Comparison of ENCODE assay signal across 8 cellular contexts in the genomic region with DNA sequence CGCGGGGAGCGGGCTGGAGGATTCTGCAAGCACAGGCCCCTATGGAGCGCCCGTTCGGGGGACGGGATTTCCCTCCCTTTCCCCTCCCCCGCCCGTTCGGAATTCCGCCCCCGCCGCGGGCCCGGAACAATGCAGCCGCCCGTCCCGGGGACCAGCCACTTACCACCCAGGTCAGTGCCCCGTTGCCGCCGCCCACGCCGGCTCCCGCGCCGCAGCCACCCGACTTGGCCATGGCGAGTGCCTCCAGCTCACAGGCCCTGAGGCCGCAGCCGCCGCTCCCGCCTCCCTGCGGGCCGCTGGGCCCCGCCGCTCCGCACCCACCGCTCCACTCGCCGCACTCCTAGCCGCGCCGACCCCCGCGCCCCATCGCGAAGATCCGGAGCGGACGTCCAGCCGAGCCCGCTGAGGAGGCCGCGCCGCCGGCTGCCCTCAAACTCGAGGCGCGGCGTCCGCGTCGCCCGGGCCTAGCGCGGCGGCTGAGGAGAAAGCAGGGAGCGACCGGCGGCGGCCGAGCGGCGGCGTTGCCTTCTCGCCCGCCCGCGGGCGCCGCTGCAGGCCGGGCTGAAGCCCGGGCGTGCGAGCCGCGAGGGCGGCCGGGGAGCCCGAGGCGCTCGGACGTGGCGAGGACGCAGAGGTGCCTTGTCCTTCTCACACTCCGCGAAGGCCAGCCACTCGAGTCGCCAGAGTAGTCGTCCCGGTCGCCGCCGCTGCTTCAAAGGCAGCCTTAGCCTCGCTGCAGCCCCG. TPM values are rescaled to one million over a fixed set of nuclear protein-coding genes. Genes with fewer than 3 reads are reported as not detected.
DNase-seq lines count a peak whose midpoint lies in the region; TF ChIP-seq lines count a peak whose summit lies in the region.

No MANE protein-coding gene starts in this region.

- TF ChIP-seq CTCF in GM13976 (IDR thresholded peaks at IDR 0.05; ENCODE audit: borderline replicate concordance, control extremely low read depth, extremely low read depth, insufficient read depth, missing control alignments), result no peak

- H3K27me3 Mint-ChIP-seq in activated T-cell treated with anti-CD3 and anti-CD28 coated beads, Interleukin-2, amount 50 U/mL, for 24 hours, result no peaks in the 10 kb centered on the region

- peak overlapping the region; percentile 89 for H3K4me3 Mint-ChIP-seq in activated T-cell treated with anti-CD3 and anti-CD28 coated beads, Interleukin-2, amount 50 U/mL, for 24 hours

- H3K27ac ChIP-seq in esophagus (ENCODE audit: low read depth in 2 of 2, low read length in 1 of 2), result peak overlapping the region; percentile 99 to 100

- in situ Hi-C loops in GM13976 (cut with MboI; ENCODE audit: low sequenced_read_pairs, unreplicated experiment) (no loop called here), HAP-1 (cut with MboI; ENCODE audit: low sequenced_read_pairs) (loop anchor here (25.0 kb wide), 1 partner anchor 223 kb away; no protein-coding TSS in a partner anchor)

- peak overlapping the region; percentile 72 for H3K4me3 ChIP-seq in HAP-1
- peak overlapping the region; percentile 92 to 98 for H3K4me3 ChIP-seq in esophagus (ENCODE audit: low read depth in 1 of 2, low read length in 2 of 2)

- H3K4me1 Mint-ChIP-seq in activated T-cell treated with anti-CD3 and anti-CD28 coated beads, Interleukin-2, amount 50 U/mL, for 24 hours (ENCODE audit: low read depth), result peaks cover 51% of the 10 kb centered on the region

- H3K9me3 ChIP-seq in HAP-1 (no peaks in the 10 kb centered on the region), esophagus (ENCODE audit: control insufficient read depth in 2 of 2, insufficient read depth in 1 of 2, low read depth in 1 of 2, low read length in 1 of 2) (no peaks in the 10 kb centered on the region)

- peaks cover 3% of the 10 kb centered on the region for H3K27me3 ChIP-seq in HAP-1 (ENCODE audit: low read depth)
- H3K27me3 ChIP-seq in esophagus (ENCODE audit: control insufficient read depth in 1 of 2, insufficient read depth in 2 of 2, low read length in 2 of 2), result no peaks in the 10 kb centered on the region

- H3K4me1 ChIP-seq in HAP-1 (peaks cover 28% of the 10 kb centered on the region), esophagus (ENCODE audit: control insufficient read depth in 2 of 2, insufficient read depth in 2 of 2, low read length in 1 of 2) (no peaks in the 10 kb centered on the region)

- DNase-seq in GM13976 (ENCODE audit: low spot score), result peak; percentile 53
- peak; percentile 40 to 81 for DNase-seq in HAP-1 (ENCODE audit: low spot score in 2 of 2)
- DNase-seq in NCI-H2171 (lab: John Stamatoyannopoulos, UW), result peak; percentile 7
- DNase-seq in activated T-cell treated with anti-CD3 and anti-CD28 coated beads, Interleukin-2, amount 50 U/mL, for 24 hours, result peak; percentile 80
- DNase-seq in myocyte (ENCODE audit: low read depth), result peak; percentile 63
- peak; percentile 44 to 50 for DNase-seq in stimulated activated CD8-positive, alpha-beta memory T cell treated with anti-CD3 and anti-CD28 coated beads, Interleukin-7, amount 100 ng/mL, for 48 hours (ENCODE audit: extremely low read depth in 1 of 2, low read depth in 1 of 2)
- DNase-seq in NCI-H2107 treated with DMSO at 0.1 percent for 48 hours (lab: John Stamatoyannopoulos, UW; ENCODE audit: unreplicated experiment), result no peak

- peak overlapping the region; percentile 100 for H3K27ac Mint-ChIP-seq in activated T-cell treated with anti-CD3 and anti-CD28 coated beads, Interleukin-2, amount 50 U/mL, for 24 hours

- H3K36me3 Mint-ChIP-seq in activated T-cell treated with anti-CD3 and anti-CD28 coated beads, Interleukin-2, amount 50 U/mL, for 24 hours (ENCODE audit: low read depth), result peaks cover 19% of the 10 kb centered on the region

- H3K36me3 ChIP-seq in HAP-1 (replicated peaks) (no peaks in the 10 kb centered on the region), esophagus (ENCODE audit: control insufficient read depth in 2 of 2, insufficient read depth in 2 of 2, low read length in 1 of 2) (no peaks in the 10 kb centered on the region)

- H3K9me3 Mint-ChIP-seq in activated T-cell treated with anti-CD3 and anti-CD28 coated beads, Interleukin-2, amount 50 U/mL, for 24 hours, result no peaks in the 10 kb centered on the region

- 0% methylated on average over 65 to 106 of the region's 106 CpGs for WGBS in esophagus, 2 donors

RNA-seq across cellular contexts. Expression of a gene that starts 0.5 kb away (rescaled TPM):
- polyA plus RNA-seq in esophagus, result 10 to 100 TPM; 28.5 to 47.1 TPM
- total RNA-seq in myocyte, result 81.5 and 85.6 TPM in 2 replicates
- 25.5 TPM for polyA plus RNA-seq in myocyte (2012)
